Comparison of ENCODE assay signal across 27 cellular contexts in the genomic region with DNA sequence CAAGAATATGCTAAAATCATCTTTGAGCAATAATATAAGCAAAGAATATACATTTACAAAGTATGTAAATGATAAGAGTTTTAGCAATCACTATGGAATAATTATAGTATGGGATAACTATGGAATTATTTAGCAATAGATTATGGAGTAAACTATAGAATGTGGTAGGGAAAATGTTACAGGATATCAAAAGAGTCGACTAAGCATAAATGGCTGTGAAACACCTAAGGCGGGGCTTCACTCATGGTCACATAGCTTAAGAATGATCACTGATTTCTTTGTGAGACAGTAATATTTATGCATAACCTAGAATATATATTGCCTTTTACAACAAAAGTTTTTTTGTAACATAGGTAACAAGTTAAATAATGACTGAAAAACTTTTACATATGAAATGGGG.
"Had no signal": no experiment of that assay in that cellular context is flagged by ENCODE, and none has a peak within 500 bp of the region (broad histone marks: within the 10 kb centered on the region; RNA-seq: fewer than 3 reads in every experiment).

No MANE protein-coding gene starts in this region.

- H2AFZ ChIP-seq: neural progenitor cell, parathyroid adenoma had no signal

- H3K36me3 ChIP-seq: neural progenitor cell, ovary, suprapubic skin, tibial artery, transverse colon, upper lobe of right lung, uterus had no signal

- H3K79me2 ChIP-seq: parathyroid adenoma had no signal

- ATAC-seq: naive thymus-derived CD4-positive, alpha-beta T cell; natural killer cell; psoas muscle; right cardiac atrium; sciatic nerve; stimulated activated memory B cell treated with anti-CD40 and anti-IgM and Interleukin-4, amounts not matched to agents 10 μg/mL and 1 μg/mL and 100 μg/mL, for 72 hours; stimulated activated naive CD8-positive, alpha-beta T cell treated with anti-CD3 and anti-CD28 coated beads, Interleukin-15, amount 100 ng/mL, for 72 hours; stimulated activated naive CD8-positive, alpha-beta T cell treated with anti-CD3 and anti-CD28 coated beads, Interleukin-15, Interleukin-2, amounts not matched to agents 100 U/mL and 50 U/mL, for 24 hours; upper lobe of right lung had no signal

- H3K4me1 ChIP-seq: neural progenitor cell, parathyroid adenoma, psoas muscle, suprapubic skin, testis, tibial artery, transverse colon, upper lobe of right lung, uterus had no signal

- H3K4me2 ChIP-seq: neural progenitor cell had no signal

- H3K4me3 ChIP-seq: neural progenitor cell, ovary, psoas muscle, skin epidermis, suprapubic skin, testis, tibial artery, transverse colon, upper lobe of right lung, uterus had no signal

- DNase-seq: naive thymus-derived CD4-positive, alpha-beta T cell; natural killer cell; occipital lobe; ovary; posterior cingulate gyrus; psoas muscle; right cardiac atrium; stimulated activated CD4-positive, alpha-beta T cell treated with anti-CD3 and anti-CD28 coated beads, Interleukin-15, amount 100 ng/mL, for 24 hours; stimulated activated CD4-positive, alpha-beta T cell treated with anti-CD3 and anti-CD28 coated beads, Interleukin-2, amount 100 ng/mL, for 24 hours; stimulated activated CD4-positive, alpha-beta T cell treated with anti-CD3 and anti-CD28 coated beads, Interleukin-2, amount 100 ng/mL, for 48 hours; stimulated activated CD4-positive, alpha-beta T cell treated with anti-CD3 and anti-CD28 coated beads, Interleukin-4, amount 100 ng/mL, for 4 hours; stimulated activated CD8-positive, alpha-beta memory T cell treated with anti-CD3 and anti-CD28 coated beads, Interleukin-4, amount 100 ng/mL, for 48 hours; stimulated activated naive CD4-positive, alpha-beta T cell; stimulated activated naive CD8-positive, alpha-beta T cell treated with anti-CD3 and anti-CD28 coated beads, Interleukin-15, amount 100 ng/mL, for 72 hours; stimulated activated naive CD8-positive, alpha-beta T cell treated with anti-CD3 and anti-CD28 coated beads, Interleukin-15, Interleukin-2, amounts not matched to agents 100 U/mL and 50 U/mL, for 24 hours; substantia nigra; testis; tibial artery; transverse colon; upper lobe of right lung; uterus had no signal

- H3K9ac ChIP-seq: neural progenitor cell, parathyroid adenoma had no signal

- H3K27ac ChIP-seq: neural progenitor cell, ovary, parathyroid adenoma, psoas muscle, skin epidermis, suprapubic skin, testis, tibial artery, transverse colon, upper lobe of right lung, uterus had no signal

- H3K9me3 ChIP-seq: ovary, psoas muscle, suprapubic skin, testis, tibial artery, transverse colon, upper lobe of right lung, uterus had no signal

- H3K27me3 ChIP-seq: neural progenitor cell, ovary, suprapubic skin, testis, tibial artery, transverse colon, upper lobe of right lung, uterus had no signal
